In the genomic region with DNA sequence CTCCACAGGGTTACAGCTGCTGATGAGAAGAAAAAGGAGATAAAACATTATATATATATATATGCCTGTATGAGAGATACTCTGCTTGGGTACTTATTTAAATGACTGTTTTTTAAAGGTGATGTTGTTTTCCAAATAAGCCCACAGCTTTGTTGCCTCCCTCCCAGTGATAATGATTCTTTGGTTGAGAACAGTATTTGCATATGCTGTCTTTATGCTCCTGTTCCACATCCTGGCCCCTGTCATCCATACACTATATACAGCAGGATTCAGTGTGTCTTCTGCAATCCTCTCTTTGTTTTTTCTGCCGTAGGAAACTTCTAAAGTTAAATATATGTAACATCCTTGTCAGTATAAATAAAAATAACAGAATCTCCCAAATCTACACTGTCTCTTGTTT, we compare ENCODE assay signal across 14 cellular contexts.
DNase-seq lines count a peak whose midpoint lies in the region; ATAC-seq and TF ChIP-seq lines count a peak whose summit lies in the region.
"Had no signal": no experiment of that assay in that cellular context is flagged by ENCODE, and none has a peak within 500 bp of the region (broad histone marks: within the 10 kb centered on the region; RNA-seq: fewer than 3 reads in every experiment).

No MANE protein-coding gene starts in this region.

- H3K4me1 Mint-ChIP-seq in WTC11, result peaks cover 8% of the 10 kb centered on the region
- peaks cover 4% of the 10 kb centered on the region for H3K4me1 Mint-ChIP-seq in activated T-helper 17 cell treated with anti-CD3 and anti-CD28 coated beads, Interleukin-2, amount 50 U/mL, for 72 hours
- H3K4me1 Mint-ChIP-seq: B cell had no signal

- H3K4me3 Mint-ChIP-seq in WTC11, result no peak overlapping the region
- no peak overlapping the region for H3K4me3 Mint-ChIP-seq in activated T-helper 17 cell treated with anti-CD3 and anti-CD28 coated beads, Interleukin-2, amount 50 U/mL, for 72 hours
- H3K4me3 Mint-ChIP-seq: B cell; CD4-positive, CD25-positive, alpha-beta regulatory T cell; CD8-positive, alpha-beta T cell had no signal

- no peak for TF ChIP-seq CTCF in WTC11 (IDR thresholded peaks at IDR 0.05)

- peak; percentile 50 for ATAC-seq in HG02610 (IDR thresholded peaks at IDR 0.05; ENCODE audit: unreplicated experiment)
- peak; percentile 60 for ATAC-seq in WTC11
- no peak for ATAC-seq in activated T-helper 17 cell treated with anti-CD3 and anti-CD28 coated beads, Interleukin-2, amount 50 U/mL, for 72 hours (replicated peaks)
- ATAC-seq: CD8-positive, alpha-beta T cell had no signal

- no peaks in the 10 kb centered on the region for H3K9me3 Mint-ChIP-seq in WTC11
- no peaks in the 10 kb centered on the region for H3K9me3 Mint-ChIP-seq in activated T-helper 17 cell treated with anti-CD3 and anti-CD28 coated beads, Interleukin-2, amount 50 U/mL, for 72 hours
- H3K9me3 Mint-ChIP-seq: CD4-positive, CD25-positive, alpha-beta regulatory T cell; CD8-positive, alpha-beta T cell had no signal

- H3K36me3 Mint-ChIP-seq in WTC11, result no peaks in the 10 kb centered on the region
- H3K36me3 Mint-ChIP-seq in activated T-helper 17 cell treated with anti-CD3 and anti-CD28 coated beads, Interleukin-2, amount 50 U/mL, for 72 hours (ENCODE audit: low read depth), result peaks cover 68% of the 10 kb centered on the region

- POLR2A ChIA-PET in WTC11 (lab: Charles Lee), result no interaction called here

- no peak overlapping the region for H3K27ac Mint-ChIP-seq in WTC11
- no peak overlapping the region for H3K27ac Mint-ChIP-seq in activated T-helper 17 cell treated with anti-CD3 and anti-CD28 coated beads, Interleukin-2, amount 50 U/mL, for 72 hours
- H3K27ac Mint-ChIP-seq: B cell; CD4-positive, CD25-positive, alpha-beta regulatory T cell; CD8-positive, alpha-beta T cell had no signal

- H3K27me3 Mint-ChIP-seq in WTC11 (ENCODE audit: low read depth), result no peaks in the 10 kb centered on the region
- no peaks in the 10 kb centered on the region for H3K27me3 Mint-ChIP-seq in activated T-helper 17 cell treated with anti-CD3 and anti-CD28 coated beads, Interleukin-2, amount 50 U/mL, for 72 hours
- H3K27me3 Mint-ChIP-seq: B cell; CD4-positive, CD25-positive, alpha-beta regulatory T cell had no signal

- DNase-seq in NCI-H526 treated with DMSO at 0.1 percent for 48 hours (lab: John Stamatoyannopoulos, UW) (peak; percentile 65), WTC11 (ENCODE audit: low spot score) (no peak), A172 (ENCODE audit: low spot score) (no peak), nucleus accumbens (lab: John Stamatoyannopoulos, UW) (no peak)
- DNase-seq: Caco-2; CD4-positive, CD25-positive, alpha-beta regulatory T cell; CD8-positive, alpha-beta T cell; DMS153; DND-41; H7; HCEC 1CT had no signal

- CTCF ChIA-PET in WTC11 (lab: Charles Lee), result no interaction called here

TF ChIP-seq in WTC11, 78 proteins besides CTCF, POLR2A, EP300 and RAD21:
- TF ChIP-seq, protein P1, sequence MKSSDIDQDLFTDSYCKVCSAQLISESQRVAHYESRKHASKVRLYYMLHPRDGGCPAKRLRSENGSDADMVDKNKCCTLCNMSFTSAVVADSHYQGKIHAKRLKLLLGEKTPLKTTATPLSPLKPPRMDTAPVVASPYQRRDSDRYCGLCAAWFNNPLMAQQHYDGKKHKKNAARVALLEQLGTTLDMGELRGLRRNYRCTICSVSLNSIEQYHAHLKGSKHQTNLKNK (CRISPR knock-in tag; IDR thresholded peaks at IDR 0.05), result no peak
- no peak for TF ChIP-seq ZNF416 (CRISPR knock-in tag; IDR thresholded peaks at IDR 0.05)
- TF ChIP-seq, protein P2, sequence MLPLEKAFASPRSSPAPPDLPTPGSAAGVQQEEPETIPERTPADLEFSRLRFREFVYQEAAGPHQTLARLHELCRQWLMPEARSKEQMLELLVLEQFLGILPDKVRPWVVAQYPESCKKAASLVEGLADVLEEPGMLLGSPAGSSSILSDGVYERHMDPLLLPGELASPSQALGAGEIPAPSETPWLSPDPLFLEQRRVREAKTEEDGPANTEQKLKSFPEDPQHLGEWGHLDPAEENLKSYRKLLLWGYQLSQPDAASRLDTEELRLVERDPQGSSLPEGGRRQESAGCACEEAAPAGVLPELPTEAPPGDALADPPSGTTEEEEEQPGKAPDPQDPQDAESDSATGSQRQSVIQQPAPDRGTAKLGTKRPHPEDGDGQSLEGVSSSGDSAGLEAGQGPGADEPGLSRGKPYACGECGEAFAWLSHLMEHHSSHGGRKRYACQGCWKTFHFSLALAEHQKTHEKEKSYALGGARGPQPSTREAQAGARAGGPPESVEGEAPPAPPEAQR (CRISPR knock-in tag; IDR thresholded peaks at IDR 0.05), result no peak
- TF ChIP-seq NR3C1 (CRISPR knock-in tag; conservative IDR thresholded peaks at IDR 0.05; ENCODE audit: low read depth), result no peak
- no peak for TF ChIP-seq ZBTB21 (CRISPR knock-in tag; IDR thresholded peaks at IDR 0.05; ENCODE audit: borderline replicate concordance)
- no peak for TF ChIP-seq ZNF121 (CRISPR knock-in tag; IDR thresholded peaks at IDR 0.05)
- TF ChIP-seq GTF2I (CRISPR knock-in tag; conservative IDR thresholded peaks at IDR 0.05), result no peak
TF ChIP-seq in WTC11: peak in this region for 0.
